Comparison of ENCODE assay signal across 14 cellular contexts in the genomic region with DNA sequence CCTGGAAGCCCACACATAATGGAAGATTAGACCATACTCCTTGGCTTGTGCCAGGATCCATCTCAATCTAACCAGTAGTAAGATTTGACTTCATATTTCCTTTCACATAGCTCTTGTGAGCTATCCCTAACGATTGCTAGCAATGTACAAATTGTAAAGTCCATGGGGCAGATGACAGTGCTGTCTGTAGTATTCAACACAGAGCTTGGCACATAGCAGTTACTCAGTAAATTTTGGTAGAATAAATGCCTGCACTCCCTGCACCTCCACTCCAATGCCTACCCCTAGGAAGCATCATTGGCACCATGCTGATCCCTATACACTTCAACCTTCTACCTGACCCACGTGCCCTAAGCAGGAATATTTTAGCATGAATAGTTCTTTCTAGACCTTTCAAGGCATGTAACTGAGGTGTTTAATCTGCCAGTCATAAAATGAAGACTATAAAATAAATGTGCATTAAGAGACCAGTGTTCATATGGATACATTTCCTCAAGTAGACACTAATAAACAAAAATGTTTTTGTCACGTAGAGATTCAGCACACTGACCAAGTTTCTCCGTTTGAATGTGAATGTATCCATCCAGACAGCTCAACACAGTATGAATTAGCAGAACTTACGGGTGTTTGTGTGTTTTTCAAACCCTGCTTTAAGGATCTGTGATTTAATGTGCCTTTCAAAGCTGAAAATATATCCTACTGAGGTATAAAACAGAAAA.
DNase-seq lines count a peak whose midpoint lies in the region; ATAC-seq and TF ChIP-seq lines count a peak whose summit lies in the region.
"Had no signal": no experiment of that assay in that cellular context is flagged by ENCODE, and none has a peak within 500 bp of the region (broad histone marks: within the 10 kb centered on the region; RNA-seq: fewer than 3 reads in every experiment).

No MANE protein-coding gene starts in this region.

- H2AK5ac ChIP-seq in trophoblast cell (ENCODE audit: low read length), result no peak overlapping the region

- H3K18ac ChIP-seq in trophoblast cell (ENCODE audit: low read length), result no peak overlapping the region

- DNase-seq in left colon, result no peak
- DNase-seq in right lobe of liver, result no peak
- no peak for DNase-seq in trophoblast cell
- DNase-seq in activated CD4-positive, alpha-beta T cell treated with anti-CD3 and anti-CD28 coated beads, Interleukin-2, amount 50 U/mL, for 48 hours, result no peak
- no peak for DNase-seq in ACHN
- DNase-seq: AML-193; Caco-2; CD4-positive, alpha-beta T cell; H7; HFFc6 had no signal

- H3K4me3 ChIP-seq in right lobe of liver (no peak overlapping the region), trophoblast cell (ENCODE audit: low read depth, low read length) (no peak overlapping the region)
- H3K4me3 ChIP-seq: GM23338 had no signal

- no peak overlapping the region for H4K12ac ChIP-seq in trophoblast cell (ENCODE audit: low read depth, low read length)

- H3K4ac ChIP-seq in trophoblast cell (ENCODE audit: low read depth, low read length), result no peak overlapping the region

- no peak overlapping the region for H3K14ac ChIP-seq in trophoblast cell (ENCODE audit: low read length)

- H2BK12ac ChIP-seq in trophoblast cell (ENCODE audit: low read length), result no peak overlapping the region

- H4K8ac ChIP-seq in trophoblast cell (ENCODE audit: low read depth, low read length), result no peak overlapping the region

- H2BK120ac ChIP-seq in trophoblast cell (ENCODE audit: insufficient read depth, low read length, poor library complexity), result no peak overlapping the region

- no peak overlapping the region for H3K4me2 ChIP-seq in trophoblast cell (ENCODE audit: low read length)
- H3K4me2 ChIP-seq: GM23338 had no signal

- TF ChIP-seq POLR2A in right lobe of liver (IDR thresholded peaks at IDR 0.05), result no peak

- intact Hi-C loops in left colon (cut with DNase I, micrococcal nuclease), result no loop called here
- intact Hi-C loops in right lobe of liver (cut with DNase I), result no loop called here

- no peak overlapping the region for H3K23ac ChIP-seq in trophoblast cell (ENCODE audit: low read length)

- H3K9me3 ChIP-seq in right lobe of liver (no peaks in the 10 kb centered on the region), trophoblast cell (ENCODE audit: insufficient read depth, low read depth, low read length) (no peaks in the 10 kb centered on the region)

- no peak overlapping the region for H2BK5ac ChIP-seq in trophoblast cell (ENCODE audit: low read depth, low read length, poor library complexity)

- H3K27me3 ChIP-seq in right lobe of liver (no peaks in the 10 kb centered on the region), trophoblast cell (ENCODE audit: insufficient read depth, low read length) (no peaks in the 10 kb centered on the region)

- H4K91ac ChIP-seq in trophoblast cell (ENCODE audit: low read depth, low read length), result no peak overlapping the region

- TF ChIP-seq CTCF in right lobe of liver (IDR thresholded peaks at IDR 0.05), result no peak

- no peaks in the 10 kb centered on the region for H3K79me1 ChIP-seq in trophoblast cell (ENCODE audit: low read length)

- H3K36me3 ChIP-seq in right lobe of liver (no peaks in the 10 kb centered on the region), trophoblast cell (ENCODE audit: control insufficient read depth in 1 of 2, insufficient read depth in 2 of 2, low read length in 2 of 2) (no peaks in the 10 kb centered on the region)

- peak overlapping the region; percentile 13 for H3K9ac ChIP-seq in trophoblast cell (ENCODE audit: low read length)

- ATAC-seq in left colon (peak; percentile 12), right lobe of liver (peak; percentile 62 to 76 (median 70)), GM21390 (IDR thresholded peaks at IDR 0.05; ENCODE audit: unreplicated experiment) (no peak)
- ATAC-seq: GM23338, HCT116 had no signal

- H3K27ac ChIP-seq in right lobe of liver (peak overlapping the region; percentile 74 to 87 (median 83)), trophoblast cell (ENCODE audit: low read depth, low read length) (no peak overlapping the region)
- H3K27ac ChIP-seq: C4-2B had no signal

- H3K4me1 ChIP-seq in right lobe of liver (peaks cover 0 to 24% (median 6%) of the 10 kb centered on the region in 4 donors), trophoblast cell (ENCODE audit: control insufficient read depth in 1 of 2, insufficient read depth in 2 of 2, low read length in 2 of 2) (peaks cover 5 to 6% of the 10 kb centered on the region in 2 experiments)

- WGBS in right lobe of liver (ENCODE audit: insufficient coverage, low coverage, low lambda C conversion rate, missing lambda C conversion rate), result 21% methylated on average over 5 of the region's 5 CpGs
- WGBS in trophoblast cell (ENCODE audit: extremely low coverage, insufficient coverage, insufficient read length), result no CpG with 5 or more reads among the region's 5 CpGs

- no peaks in the 10 kb centered on the region for H3K79me2 ChIP-seq in trophoblast cell (ENCODE audit: control insufficient read depth, insufficient read depth, low read length, poor library complexity)

- H2AFZ ChIP-seq in trophoblast cell (ENCODE audit: insufficient read depth, low read length, poor library complexity), result no peak overlapping the region
- H2AFZ ChIP-seq: GM23338 had no signal

- in situ Hi-C loops in ACHN (cut with HindIII; ENCODE audit: low pct_ligation_motif_present, low pct_unique_long_range_greater_than_20kb, low sequenced_read_pairs), result no loop called here
